ENCODE assay signal across 16 cellular contexts in the genomic region with DNA sequence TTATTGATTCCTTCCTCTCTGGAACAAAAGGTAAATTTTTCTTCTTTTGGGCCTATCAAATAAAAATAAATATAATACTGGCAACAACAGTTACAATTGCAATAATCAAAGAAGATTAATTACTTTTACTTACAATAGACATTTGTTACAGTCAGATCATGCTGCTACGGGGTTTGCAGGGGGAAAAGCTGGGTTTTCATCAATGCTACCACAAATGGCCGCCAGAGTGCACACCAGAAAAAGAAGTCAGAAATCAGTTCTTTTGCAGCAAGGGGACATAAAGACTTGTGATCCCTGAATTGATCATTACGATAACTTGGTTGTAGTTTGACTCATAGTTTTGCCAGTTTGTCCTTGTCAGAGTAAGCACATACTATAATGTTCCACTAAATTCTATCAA.
DNase-seq lines count a peak whose midpoint lies in the region; ATAC-seq and TF ChIP-seq lines count a peak whose summit lies in the region.
"Had no signal": no experiment of that assay in that cellular context is flagged by ENCODE, and none has a peak within 500 bp of the region (broad histone marks: within the 10 kb centered on the region; RNA-seq: fewer than 3 reads in every experiment).

No MANE protein-coding gene starts in this region.

- H3K9me2 ChIP-seq in GM23338 (ENCODE audit: insufficient read depth) (no peaks in the 10 kb centered on the region), Loucy (replicated peaks; ENCODE audit: low read depth, low read length) (no peaks in the 10 kb centered on the region)

- H3K4me1 ChIP-seq in GM23338 (ENCODE audit: insufficient read depth) (no peaks in the 10 kb centered on the region), Loucy (ENCODE audit: insufficient read depth, low read length, poor library complexity, severe bottlenecking) (no peaks in the 10 kb centered on the region)
- H3K4me1 ChIP-seq: gastrocnemius medialis, spleen, transverse colon had no signal

- H3K27ac Mint-ChIP-seq in GM23338 = no peak overlapping the region
- no peak overlapping the region for H3K27ac Mint-ChIP-seq in mesothelial cell of epicardium
- H3K27ac Mint-ChIP-seq in activated T-helper 2 cell treated with anti-CD3 and anti-CD28 coated beads, Interferon-gamma antibody, Interleukin-2, Interleukin-4, amounts not matched to agents 10 μg/mL and 5 μg/mL and 100 μg/mL, durations not matched to agents 14 hours and 24 hours and 36 hours = no peak overlapping the region

- H3K4me2 ChIP-seq in GM23338 (no peak overlapping the region), Loucy (ENCODE audit: low read depth, low read length, poor library complexity, severe bottlenecking) (no peak overlapping the region)

- H3K27me3 ChIP-seq in GM23338 (ENCODE audit: insufficient read depth) (no peaks in the 10 kb centered on the region), Loucy (ENCODE audit: insufficient read depth, low read length, poor library complexity, severe bottlenecking) (no peaks in the 10 kb centered on the region)
- H3K27me3 ChIP-seq: gastrocnemius medialis, spleen, transverse colon had no signal

- peak; percentile 58 for DNase-seq in GM23338 (ENCODE audit: low spot score)
- DNase-seq in astrocyte of the hippocampus (ENCODE audit: low read depth, low spot score) = peak; percentile 27
- DNase-seq in mesothelial cell of epicardium (ENCODE audit: low spot score in 2 of 2, unreplicated experiment in 2 of 2) = no peak
- no peak for DNase-seq in stimulated activated CD4-positive, alpha-beta T cell treated with anti-CD3 and anti-CD28 coated beads, Interleukin-15, amount 100 ng/mL, for 24 hours
- DNase-seq in activated T-cell treated with anti-CD3 and anti-CD28 coated beads, Interleukin-2, amount 50 U/mL, for 4 hours = no peak
- no peak for DNase-seq in activated T-helper 2 cell treated with anti-CD3 and anti-CD28 coated beads, Interferon-gamma antibody, Interleukin-2, Interleukin-4, amounts not matched to agents 10 μg/mL and 5 μg/mL and 100 μg/mL, durations not matched to agents 14 hours and 24 hours and 36 hours (ENCODE audit: low spot score)
- no peak for DNase-seq in NCI-H526 treated with DMSO at 0.1 percent for 48 hours (lab: John Stamatoyannopoulos, UW)
- DNase-seq: DMS153; effector CD4-positive, alpha-beta T cell; gastrocnemius medialis; GOT3; NCI-H2029; spleen; T-helper 9 cell; transverse colon had no signal

- H3K4me3 ChIP-seq in GM23338 (no peak overlapping the region), Loucy (ENCODE audit: low read length, poor library complexity, severe bottlenecking) (no peak overlapping the region)
- H3K4me3 ChIP-seq: gastrocnemius medialis, spleen, transverse colon had no signal

- H3K9me3 Mint-ChIP-seq in GM23338 = peaks cover 21% of the 10 kb centered on the region; the same call in 2 of the 3 replicates
- H3K9me3 Mint-ChIP-seq in mesothelial cell of epicardium = peaks cover 9% of the 10 kb centered on the region
- H3K9me3 Mint-ChIP-seq in activated T-cell treated with anti-CD3 and anti-CD28 coated beads, Interleukin-2, amount 50 U/mL, for 4 hours = peaks cover 9% of the 10 kb centered on the region
- peaks cover 25% of the 10 kb centered on the region for H3K9me3 Mint-ChIP-seq in activated T-helper 2 cell treated with anti-CD3 and anti-CD28 coated beads, Interferon-gamma antibody, Interleukin-2, Interleukin-4, amounts not matched to agents 10 μg/mL and 5 μg/mL and 100 μg/mL, durations not matched to agents 14 hours and 24 hours and 36 hours

- peak; percentile 63 to 66 for TF ChIP-seq CTCF in GM23338 (conservative IDR thresholded peaks at IDR 0.05; ENCODE audit: low read depth in 2 of 2)
- TF ChIP-seq CTCF in Loucy (conservative IDR thresholded peaks at IDR 0.05; ENCODE audit: low read length) = peak; percentile 26; the same call in 1 of the 2 replicates
- TF ChIP-seq CTCF in mesothelial cell of epicardium (IDR thresholded peaks at IDR 0.05; ENCODE audit: unreplicated experiment) = peak; percentile 37

- no peak overlapping the region for H3K27ac ChIP-seq in GM23338 (ENCODE audit: low read depth)
- H3K27ac ChIP-seq: gastrocnemius medialis, spleen, transverse colon had no signal

- H3K79me2 ChIP-seq in GM23338 (replicated peaks; ENCODE audit: insufficient read depth) (no peaks in the 10 kb centered on the region), Loucy (ENCODE audit: insufficient read depth, low read length) (no peaks in the 10 kb centered on the region)

- no peaks in the 10 kb centered on the region for H4K20me1 ChIP-seq in GM23338 (replicated peaks; ENCODE audit: insufficient read depth)
- H4K20me1 ChIP-seq in Loucy (ENCODE audit: insufficient read depth, low read length, poor library complexity, severe bottlenecking) = no peaks in the 10 kb centered on the region

- H3K27me3 Mint-ChIP-seq in GM23338 (ENCODE audit: insufficient read depth, low read depth, poor library complexity) (peaks cover 2% of the 10 kb centered on the region), mesothelial cell of epicardium (ENCODE audit: low read depth) (peaks cover 17% of the 10 kb centered on the region)
- no peaks in the 10 kb centered on the region for H3K27me3 Mint-ChIP-seq in activated T-cell treated with anti-CD3 and anti-CD28 coated beads, Interleukin-2, amount 50 U/mL, for 4 hours (ENCODE audit: low read depth)
- no peaks in the 10 kb centered on the region for H3K27me3 Mint-ChIP-seq in activated T-helper 2 cell treated with anti-CD3 and anti-CD28 coated beads, Interferon-gamma antibody, Interleukin-2, Interleukin-4, amounts not matched to agents 10 μg/mL and 5 μg/mL and 100 μg/mL, durations not matched to agents 14 hours and 24 hours and 36 hours (ENCODE audit: low read depth)

- H3K36me3 Mint-ChIP-seq in GM23338 (ENCODE audit: low read depth) (0 out of 3 replicates have a peak, but pooled peaks cover 5% of the 10 kb centered on the region), mesothelial cell of epicardium (no peaks in the 10 kb centered on the region)
- H3K36me3 Mint-ChIP-seq in activated T-cell treated with anti-CD3 and anti-CD28 coated beads, Interleukin-2, amount 50 U/mL, for 4 hours (ENCODE audit: insufficient read depth) = no peaks in the 10 kb centered on the region
- no peaks in the 10 kb centered on the region for H3K36me3 Mint-ChIP-seq in activated T-helper 2 cell treated with anti-CD3 and anti-CD28 coated beads, Interferon-gamma antibody, Interleukin-2, Interleukin-4, amounts not matched to agents 10 μg/mL and 5 μg/mL and 100 μg/mL, durations not matched to agents 14 hours and 24 hours and 36 hours (ENCODE audit: low read depth)

- intact Hi-C loops in activated T-helper 2 cell treated with anti-CD3 and anti-CD28 coated beads, Interferon-gamma antibody, Interleukin-2, Interleukin-4, amounts not matched to agents 10 μg/mL and 5 μg/mL and 100 μg/mL, durations not matched to agents 14 hours and 24 hours and 36 hours (cut with micrococcal nuclease) = no loop called here

- H3K9me3 ChIP-seq in Loucy (ENCODE audit: insufficient read depth, low read depth, low read length) = no peaks in the 10 kb centered on the region
- H3K9me3 ChIP-seq: gastrocnemius medialis, transverse colon had no signal

- peak; percentile 42 for ATAC-seq in GM23338
- ATAC-seq in activated T-cell treated with anti-CD3 and anti-CD28 coated beads, Interleukin-2, amount 50 U/mL, for 4 hours = no peak
- ATAC-seq: gastrocnemius medialis had no signal

- H3K4me3 Mint-ChIP-seq in GM23338 (no peak overlapping the region), mesothelial cell of epicardium (no peak overlapping the region)
- no peak overlapping the region for H3K4me3 Mint-ChIP-seq in activated T-cell treated with anti-CD3 and anti-CD28 coated beads, Interleukin-2, amount 50 U/mL, for 4 hours
- H3K4me3 Mint-ChIP-seq in activated T-helper 2 cell treated with anti-CD3 and anti-CD28 coated beads, Interferon-gamma antibody, Interleukin-2, Interleukin-4, amounts not matched to agents 10 μg/mL and 5 μg/mL and 100 μg/mL, durations not matched to agents 14 hours and 24 hours and 36 hours (ENCODE audit: low read depth) = no peak overlapping the region

- no peak overlapping the region for H3K9ac ChIP-seq in Loucy (ENCODE audit: low read depth, low read length, poor library complexity, severe bottlenecking)

- H3F3A ChIP-seq in GM23338 (replicated peaks; ENCODE audit: low read depth) = no peaks in the 10 kb centered on the region
- no peaks in the 10 kb centered on the region for H3F3A ChIP-seq in Loucy (ENCODE audit: low read depth)

- no peaks in the 10 kb centered on the region for H3K4me1 Mint-ChIP-seq in GM23338
- H3K4me1 Mint-ChIP-seq in mesothelial cell of epicardium = no peaks in the 10 kb centered on the region
- no peaks in the 10 kb centered on the region for H3K4me1 Mint-ChIP-seq in activated T-cell treated with anti-CD3 and anti-CD28 coated beads, Interleukin-2, amount 50 U/mL, for 4 hours (ENCODE audit: low read depth)
- H3K4me1 Mint-ChIP-seq in activated T-helper 2 cell treated with anti-CD3 and anti-CD28 coated beads, Interferon-gamma antibody, Interleukin-2, Interleukin-4, amounts not matched to agents 10 μg/mL and 5 μg/mL and 100 μg/mL, durations not matched to agents 14 hours and 24 hours and 36 hours (ENCODE audit: low read depth) = no peaks in the 10 kb centered on the region

- no peak overlapping the region for H2AFZ ChIP-seq in GM23338
- H2AFZ ChIP-seq in Loucy (ENCODE audit: low read length) = no peak overlapping the region

- H3K36me3 ChIP-seq in GM23338 (ENCODE audit: insufficient read depth) (no peaks in the 10 kb centered on the region), Loucy (ENCODE audit: insufficient read depth, low read length) (no peaks in the 10 kb centered on the region)
- H3K36me3 ChIP-seq: gastrocnemius medialis, spleen, transverse colon had no signal

Comparison
In these comparisons a context has a peak if more than half of its experiments do, and no peak if none do; other contexts are left out.
1. DNase-seq: peak in GM23338 (single experiment) and astrocyte of the hippocampus (single experiment); none in mesothelial cell of epicardium (0 of 2), stimulated activated CD4-positive, alpha-beta T cell treated with anti-CD3 and anti-CD28 coated beads, Interleukin-15, amount 100 ng/mL, for 24 hours (single experiment), activated T-cell treated with anti-CD3 and anti-CD28 coated beads, Interleukin-2, amount 50 U/mL, for 4 hours (single experiment), activated T-helper 2 cell treated with anti-CD3 and anti-CD28 coated beads, Interferon-gamma antibody, Interleukin-2, Interleukin-4, amounts not matched to agents 10 μg/mL and 5 μg/mL and 100 μg/mL, durations not matched to agents 14 hours and 24 hours and 36 hours (single experiment) and NCI-H526 treated with DMSO at 0.1 percent for 48 hours (single experiment).
2. Peak in every context shown above with its lines, with median percentiles within 50 percentile points of each other: CTCF ChIP-seq.